ENCODE assay signal across 8 cellular contexts in the genomic region with DNA sequence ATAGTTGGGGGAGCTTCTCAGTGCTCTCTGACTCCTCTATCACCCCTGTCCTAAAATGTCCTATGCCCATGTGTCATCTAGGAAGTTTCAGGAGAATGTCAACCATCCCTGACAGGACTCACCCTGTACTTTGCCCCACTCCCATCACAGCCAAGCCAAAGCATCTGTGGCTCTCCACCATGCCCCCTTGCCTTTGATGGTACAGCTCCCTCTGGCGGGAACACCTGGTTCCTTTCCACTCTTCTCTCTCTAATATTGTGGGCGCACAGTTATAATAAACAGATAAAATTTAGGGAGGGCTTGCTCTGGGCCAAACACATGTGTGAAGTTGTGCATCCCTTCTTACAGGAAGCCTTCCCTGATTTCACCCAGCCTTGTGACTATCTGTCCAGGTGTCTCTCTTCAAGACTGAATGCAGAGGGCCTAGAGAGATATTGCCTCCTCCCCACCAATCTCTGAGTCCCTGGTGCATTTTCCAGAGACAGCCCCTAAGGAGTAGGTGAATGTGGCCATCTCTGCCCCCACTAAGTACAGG.
DNase-seq lines count a peak whose midpoint lies in the region; TF ChIP-seq lines count a peak whose summit lies in the region.

No MANE protein-coding gene starts in this region.

- H3K9me3 ChIP-seq in adrenal gland (replicated peaks in 1 of 3): no peaks in the 10 kb centered on the region

- TF ChIP-seq POLR2A in adrenal gland (IDR thresholded peaks at IDR 0.05): no peak

- no peaks in the 10 kb centered on the region for H3K27me3 ChIP-seq in adrenal gland

- no peak overlapping the region for H3K4me3 ChIP-seq in fibroblast of pulmonary artery (replicated peaks; ENCODE audit: low read depth, low read length)
- H3K4me3 ChIP-seq in adrenal gland: no peak overlapping the region

- H3K27ac ChIP-seq in adrenal gland: no peak overlapping the region

- intact Hi-C loops in adrenal gland (cut with DNase I): no loop called here

- 79 to 96% (median 94%) methylated on average over 2 of the region's 2 CpGs for WGBS in adrenal gland, 4 donors

- DNase-seq in EL: peak; percentile 10
- peak; percentile 61 for DNase-seq in GM19240 (ENCODE audit: insufficient read length, low spot score)
- DNase-seq in OCI-M1 (lab: John Stamatoyannopoulos, UW): peak; percentile 44
- peak; percentile 11 for DNase-seq in fibroblast of pulmonary artery (ENCODE audit: low read depth)
- DNase-seq in NCI-H2107 treated with DMSO at 0.1 percent for 48 hours (lab: John Stamatoyannopoulos, UW; ENCODE audit: unreplicated experiment): no peak
- no peak for DNase-seq in GOT3 (lab: John Stamatoyannopoulos, UW)
- no peak for DNase-seq in stimulated activated naive CD4-positive, alpha-beta T cell treated with Interleukin-2 at 50 U/mL for 16 hours (lab: John Stamatoyannopoulos, UW)
- no peak for DNase-seq in adrenal gland

- TF ChIP-seq CTCF in fibroblast of pulmonary artery (IDR thresholded peaks at IDR 0.05; ENCODE audit: low read length, missing control alignments) (peak; percentile 40), adrenal gland (IDR thresholded peaks at IDR 0.05) (no peak)

- no peaks in the 10 kb centered on the region for H3K36me3 ChIP-seq in adrenal gland (replicated peaks in 1 of 2)

- H3K4me1 ChIP-seq in adrenal gland (replicated peaks in 1 of 2): no peaks in the 10 kb centered on the region

Comparison
In these comparisons a context has a peak if more than half of its experiments do, and no peak if none do; other contexts are left out.
1. DNase-seq: peak in EL (single experiment), GM19240 (single experiment), OCI-M1 (single experiment) and fibroblast of pulmonary artery (single experiment); none in NCI-H2107 treated with DMSO at 0.1 percent for 48 hours (single experiment), GOT3 (single experiment), stimulated activated naive CD4-positive, alpha-beta T cell treated with Interleukin-2 at 50 U/mL for 16 hours (single experiment) and adrenal gland (0 of 7).